26 cellular contexts compared by ENCODE assay signal in the genomic region with DNA sequence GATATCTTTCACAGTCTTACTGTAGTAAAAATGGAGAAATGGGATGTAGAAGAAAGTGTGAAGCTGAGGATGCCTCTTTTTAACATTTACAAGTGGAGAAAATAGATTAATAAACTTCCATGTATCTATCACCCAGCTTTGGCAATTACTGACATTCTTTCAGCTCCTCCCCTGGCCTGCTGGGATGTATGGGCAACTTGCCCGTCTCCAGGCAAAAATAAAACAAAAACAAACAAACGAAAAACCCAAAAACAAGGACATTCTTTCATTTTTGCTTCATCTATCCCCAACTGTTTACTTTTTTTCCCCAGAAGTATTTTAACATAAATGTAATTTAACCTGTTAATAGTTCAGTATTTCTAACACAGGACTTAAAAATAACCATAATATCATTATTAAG. TPM values are rescaled to one million over a fixed set of nuclear protein-coding genes. Genes with fewer than 3 reads are reported as not detected.
A peak's percentile ranks its signal among the peaks of the same experiment; 100 is the strongest.
DNase-seq lines count a peak whose midpoint lies in the region; ATAC-seq and TF ChIP-seq lines count a peak whose summit lies in the region.
"Had no signal": no experiment of that assay in that cellular context is flagged by ENCODE, and none has a peak within 500 bp of the region (broad histone marks: within the 10 kb centered on the region; RNA-seq: fewer than 3 reads in every experiment).

No MANE protein-coding gene starts in this region.

- in situ Hi-C loops in brain microvascular endothelial cell (cut with HindIII; ENCODE audit: low pct_ligation_motif_present, low sequenced_read_pairs) = no loop called here

- no peaks in the 10 kb centered on the region for H3K9me3 ChIP-seq in left ventricle myocardium inferior (replicated peaks)

- H3K27me3 ChIP-seq in left ventricle myocardium inferior (ENCODE audit: low read depth) (no peaks in the 10 kb centered on the region), brain microvascular endothelial cell (replicated peaks) (no peaks in the 10 kb centered on the region)

- H3K4me3 ChIP-seq in left ventricle myocardium inferior = no peak overlapping the region
- no peak overlapping the region for H3K4me3 ChIP-seq in brain microvascular endothelial cell (ENCODE audit: low read depth, low read length)
- no peak overlapping the region for H3K4me3 ChIP-seq in fibroblast of pulmonary artery (replicated peaks; ENCODE audit: low read depth, low read length)
- H3K4me3 ChIP-seq: GM12878, PC-9, SK-N-MC had no signal

- peak overlapping the region; percentile 19 for H3K27ac ChIP-seq in left ventricle myocardium inferior (replicated peaks)
- peak overlapping the region; percentile 19 for H3K27ac ChIP-seq in brain microvascular endothelial cell
- H3K27ac ChIP-seq: 22Rv1, C4-2B, HL-60, PC-9, SK-N-MC had no signal

- TF ChIP-seq CTCF in left ventricle myocardium inferior (IDR thresholded peaks at IDR 0.05; ENCODE audit: borderline replicate concordance) (no peak), brain microvascular endothelial cell (IDR thresholded peaks at IDR 0.05; ENCODE audit: low read depth, low read length, missing control alignments) (no peak), fibroblast of pulmonary artery (IDR thresholded peaks at IDR 0.05; ENCODE audit: low read length, missing control alignments) (no peak)

- H3K36me3 ChIP-seq in left ventricle myocardium inferior (no peaks in the 10 kb centered on the region), brain microvascular endothelial cell (replicated peaks) (no peaks in the 10 kb centered on the region)

- no peaks in the 10 kb centered on the region for H3K4me1 ChIP-seq in left ventricle myocardium inferior

- DNase-seq in left ventricle myocardium inferior = no peak
- no peak for DNase-seq in cardiac septum (ENCODE audit: low spot score)
- DNase-seq in brain microvascular endothelial cell = peak; percentile 19
- DNase-seq in fibroblast of pulmonary artery (ENCODE audit: low read depth) = peak; percentile 33
- DNase-seq in T-helper 1 cell = no peak
- DNase-seq in NCI-H2227 treated with DMSO at 0.1 percent for 48 hours (lab: John Stamatoyannopoulos, UW) = no peak
- DNase-seq in glomerular visceral epithelial cell (ENCODE audit: extremely low spot score) = no peak
- DNase-seq: GOT3, HCEC 1CT, KBM-7, NCI-H1092 treated with DMSO at 0.1 percent for 48 hours, NCI-H1436 treated with DMSO at 0.1 percent for 48 hours, NCI-H1930, NCI-H226, NCI-H510A treated with DMSO at 0.1 percent for 48 hours, NCI-H748 treated with DMSO at 0.1 percent for 48 hours, PC-9, RPMI8226, SHP77 had no signal

- ATAC-seq in GM21528 (IDR thresholded peaks at IDR 0.05; ENCODE audit: low FRiP score, unreplicated experiment) = no peak
- ATAC-seq: GM12878 had no signal

- intact Hi-C loops in left ventricle myocardium inferior (cut with micrococcal nuclease) = no loop called here
- intact Hi-C loops in cardiac septum (cut with DNase I) = no loop called here

RNA-seq across cellular contexts. Expression of a gene that starts 11.1 kb away (rescaled TPM):
- total RNA-seq in left ventricle myocardium inferior = 6.2 TPM
- 2.0 TPM for total RNA-seq in cardiac septum
- total RNA-seq: HT-29, PC-9 had no signal

RNA-seq across cellular contexts. Expression of a gene that starts 46.3 kb away (rescaled TPM):
- total RNA-seq in left ventricle myocardium inferior = 0.19 TPM
- total RNA-seq in cardiac septum = not detected
- total RNA-seq: HT-29, PC-9 had no signal

Comparison
In these comparisons a context has a peak if more than half of its experiments do, and no peak if none do; other contexts are left out.
1. DNase-seq: peak in brain microvascular endothelial cell (single experiment) and fibroblast of pulmonary artery (single experiment); none in left ventricle myocardium inferior (single experiment), cardiac septum (single experiment), T-helper 1 cell (0 of 5), NCI-H2227 treated with DMSO at 0.1 percent for 48 hours (single experiment) and glomerular visceral epithelial cell (single experiment).